ENCODE assay signal across 34 cellular contexts in the genomic region with DNA sequence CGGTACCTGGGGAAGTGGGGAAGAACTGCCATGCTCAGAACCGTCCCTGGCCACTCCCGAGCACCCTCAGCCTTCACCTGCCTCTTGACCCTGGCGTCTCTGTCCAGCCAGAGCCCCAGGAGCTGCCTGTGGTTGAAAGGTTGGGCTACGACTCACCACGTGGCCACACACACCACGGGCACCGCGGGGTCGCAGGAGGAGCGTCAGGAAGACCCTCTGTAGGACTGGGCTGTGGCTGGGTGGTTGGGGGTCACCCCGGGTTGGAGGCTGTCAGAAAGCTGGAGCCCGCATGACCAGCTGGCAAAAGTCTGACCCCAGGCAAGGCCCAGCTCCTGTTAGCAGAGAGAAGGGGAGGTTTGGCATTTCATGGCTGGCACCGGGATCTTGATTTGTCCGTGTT. TPM values are rescaled to one million over a fixed set of nuclear protein-coding genes. Genes with fewer than 3 reads are reported as not detected.
"Had no signal": no experiment of that assay in that cellular context is flagged by ENCODE, and none has a peak within 500 bp of the region (broad histone marks: within the 10 kb centered on the region; RNA-seq: fewer than 3 reads in every experiment).

No MANE protein-coding gene starts in this region.

- ATAC-seq: effector memory CD8-positive, alpha-beta T cell; heart right ventricle; left ventricle myocardium superior; mucosa of descending colon; right lobe of liver; stimulated activated effector memory CD8-positive, alpha-beta T cell treated with anti-CD3 and anti-CD28 coated beads, Interleukin-12 subunit alpha, Interleukin-12 subunit beta, amount 100 ng/mL, for 72 hours had no signal

- H3K9me3 Mint-ChIP-seq: effector memory CD8-positive, alpha-beta T cell; memory B cell; mesothelial cell of epicardium; naive B cell; nephron; neural progenitor cell; stimulated activated effector memory CD8-positive, alpha-beta T cell treated with anti-CD3 and anti-CD28 coated beads, Interleukin-12 subunit alpha, Interleukin-12 subunit beta, amount 100 ng/mL, for 72 hours had no signal

- H3K4me1 Mint-ChIP-seq: mesothelial cell of epicardium, naive B cell, nephron had no signal

- H3K9ac ChIP-seq: neural progenitor cell had no signal

- H3K27me3 ChIP-seq: ovary, right lobe of liver, thyroid gland, vagina had no signal

- DNase-seq: cortex of kidney; effector memory CD8-positive, alpha-beta T cell; erythroblast; esophagus squamous epithelium; foreskin melanocyte; glutamatergic neuron; heart right ventricle; hippocampal formation; left ventricle myocardium superior; mucosa of descending colon; naive B cell; nucleus accumbens; ovary; retina; stimulated activated CD4-positive, alpha-beta T cell treated with anti-CD3 and anti-CD28 coated beads, Interleukin-2, amount 100 ng/mL, for 24 hours; stimulated activated CD4-positive, alpha-beta T cell treated with anti-CD3 and anti-CD28 coated beads, Interleukin-4, amount 100 ng/mL, for 24 hours; stimulated activated naive CD4-positive, alpha-beta T cell treated with Interleukin-2 at 50 U/mL for 16 hours; stomach; thyroid gland; trophoblast cell had no signal

- H2AFZ ChIP-seq: neural progenitor cell had no signal

- H3K4me1 ChIP-seq: neural progenitor cell, right lobe of liver, thyroid gland, vagina had no signal

- H3K36me3 Mint-ChIP-seq: memory B cell; mesothelial cell of epicardium; naive B cell; neural progenitor cell; stimulated activated effector memory CD8-positive, alpha-beta T cell treated with anti-CD3 and anti-CD28 coated beads, Interleukin-12 subunit alpha, Interleukin-12 subunit beta, amount 100 ng/mL, for 72 hours had no signal

- H3K4me2 ChIP-seq: neural progenitor cell, smooth muscle cell had no signal

- H3K27ac Mint-ChIP-seq: effector memory CD8-positive, alpha-beta T cell; memory B cell; mesothelial cell of epicardium; naive B cell; nephron; neural progenitor cell; stimulated activated effector memory CD8-positive, alpha-beta T cell treated with anti-CD3 and anti-CD28 coated beads, Interleukin-12 subunit alpha, Interleukin-12 subunit beta, amount 100 ng/mL, for 72 hours had no signal

- H3K4me3 Mint-ChIP-seq: effector memory CD8-positive, alpha-beta T cell; memory B cell; mesothelial cell of epicardium; naive B cell; nephron; neural progenitor cell; stimulated activated effector memory CD8-positive, alpha-beta T cell treated with anti-CD3 and anti-CD28 coated beads, Interleukin-12 subunit alpha, Interleukin-12 subunit beta, amount 100 ng/mL, for 72 hours had no signal

- H3K4me3 ChIP-seq: esophagus squamous epithelium, heart right ventricle, lung, mucosa of descending colon, neural progenitor cell, ovary, right lobe of liver, smooth muscle cell, stomach, thyroid gland, vagina had no signal

- H3K36me3 ChIP-seq: esophagus squamous epithelium, heart right ventricle, neural progenitor cell, ovary, right lobe of liver, stomach, thyroid gland, vagina had no signal

- H3K27ac ChIP-seq: esophagus squamous epithelium, heart right ventricle, neural progenitor cell, ovary, right lobe of liver, stomach, thyroid gland, vagina had no signal

- H3K9me3 ChIP-seq: esophagus squamous epithelium, heart right ventricle, mucosa of descending colon, ovary, right lobe of liver, stomach, thyroid gland, vagina had no signal

RNA-seq across cellular contexts. Expression of a gene that starts 11.5 kb away (rescaled TPM):
- total RNA-seq: dermis microvascular lymphatic vessel endothelial cell, esophagus squamous epithelium, heart right ventricle, left ventricle myocardium superior, lung, mesothelial cell of epicardium, ovary, pulmonary artery endothelial cell, right lobe of liver, smooth muscle cell, stomach, subcutaneous adipose tissue, temporal lobe, thyroid gland, ureter, vagina had no signal
- polyA plus RNA-seq: heart right ventricle, lung, ovary, smooth muscle cell, stomach had no signal

RNA-seq across cellular contexts. Expression of a gene that starts 19.2 kb away (rescaled TPM):
- total RNA-seq: dermis microvascular lymphatic vessel endothelial cell, esophagus squamous epithelium, heart right ventricle, left ventricle myocardium superior, lung, mesothelial cell of epicardium, mucosa of descending colon, ovary, pulmonary artery endothelial cell, right lobe of liver, smooth muscle cell, stomach, subcutaneous adipose tissue, thyroid gland, ureter, vagina had no signal
- polyA plus RNA-seq: heart right ventricle, lung, ovary, smooth muscle cell, stomach had no signal

RNA-seq across cellular contexts. Expression of a gene that starts 32.8 kb away (rescaled TPM):
- total RNA-seq: dermis microvascular lymphatic vessel endothelial cell, esophagus squamous epithelium, heart right ventricle, left ventricle myocardium superior, lung, mesothelial cell of epicardium, mucosa of descending colon, ovary, pulmonary artery endothelial cell, right lobe of liver, smooth muscle cell, stomach, subcutaneous adipose tissue, temporal lobe, thyroid gland, ureter, vagina had no signal
- polyA plus RNA-seq: heart right ventricle, lung, ovary, smooth muscle cell, stomach had no signal

RNA-seq across cellular contexts. Expression of a gene that starts 43.0 kb away (rescaled TPM):
- total RNA-seq: dermis microvascular lymphatic vessel endothelial cell, esophagus squamous epithelium, heart right ventricle, left ventricle myocardium superior, lung, mesothelial cell of epicardium, mucosa of descending colon, ovary, pulmonary artery endothelial cell, right lobe of liver, smooth muscle cell, stomach, subcutaneous adipose tissue, temporal lobe, thyroid gland, ureter, vagina had no signal
- polyA plus RNA-seq: ovary, stomach had no signal

RNA-seq across cellular contexts. Expression of a gene that starts 55.9 kb away (rescaled TPM):
- total RNA-seq: esophagus squamous epithelium, heart right ventricle, left ventricle myocardium superior, lung, mesothelial cell of epicardium, mucosa of descending colon, ovary, pulmonary artery endothelial cell, smooth muscle cell, stomach, subcutaneous adipose tissue, temporal lobe, thyroid gland, ureter, vagina had no signal
- polyA plus RNA-seq: heart right ventricle, lung, ovary, smooth muscle cell, stomach had no signal
